In genomic region chrX:71618303-71618721, GRCh38 we compare ENCODE assay signal across 8 cellular contexts. TPM values are rescaled to one million over a fixed set of nuclear protein-coding genes. Genes with fewer than 3 reads are reported as not detected.
DNase-seq lines count a peak whose midpoint lies in the region; ATAC-seq, FAIRE-seq and TF ChIP-seq lines count a peak whose summit lies in the region.

CXCR3 (minus strand) TSS chrX:71618511; CDS start chrX:71618449, 62 bp downstream.

- RAD21 ChIA-PET in GM12878 (lab: Charles Lee; ENCODE audit: unreplicated experiment), result interaction anchor here (0.6 to 3.8 kb wide), 10 partner anchors 15 to 84 kb away, joined by 3 to 24 read pairs (median 9); no protein-coding TSS in a partner anchor

- intact Hi-C loops in GM12878 (cut with micrococcal nuclease; ENCODE audit: unreplicated experiment), result loop anchor here (1.0 to 5.0 kb wide), 3 partner anchors 15 to 76 kb away; no protein-coding TSS in a partner anchor

- POLR2A ChIA-PET in GM12878 (lab: Charles Lee), result interaction anchor here (0.6 to 2.4 kb wide), 8 partner anchors 11 to 133 kb away, joined by 3 to 10 read pairs (median 5); no protein-coding TSS in a partner anchor

- H3K4me1 ChIP-seq in GM12878 (ENCODE audit: control insufficient read depth, insufficient read depth, low read length), result peaks cover 39% of the 10 kb centered on the region

- peak; percentile 75 for FAIRE-seq in GM12878 (lab: Jason Lieb, UNC)

- no peak for TF ChIP-seq CTCF in GM12878 (IDR thresholded peaks at IDR 0.05 in 2 of 3, conservative IDR thresholded peaks at IDR 0.05 in 1 of 3; ENCODE audit: control insufficient read depth in 2 of 3, extremely low read depth in 1 of 3, insufficient read depth in 1 of 3, low read depth in 3 of 3, low read length in 3 of 3)

- ATAC-seq in GM19025 (IDR thresholded peaks at IDR 0.05; ENCODE audit: low read depth, unreplicated experiment), result peak; percentile 52
- peak; percentile 51 for ATAC-seq in HG03139 (IDR thresholded peaks at IDR 0.05; ENCODE audit: unreplicated experiment)
- ATAC-seq in GM12878, result peak; percentile 63

- CTCF ChIA-PET in GM12878 (lab: Yijun Ruan, JAX), result interaction anchor here (0.7 to 3.4 kb wide), 8 partner anchors 8 to 106 kb away, joined by 3 to 24 read pairs (median 4); no protein-coding TSS in a partner anchor

- no peaks in the 10 kb centered on the region; the same call in 1 of the 3 replicates for H3K9me3 ChIP-seq in GM12878 (replicated peaks; ENCODE audit: control insufficient read depth, insufficient read depth, low read length)

- H3K36me3 ChIP-seq in GM12878 (ENCODE audit: control insufficient read depth in 2 of 2, insufficient read depth in 2 of 2, low read length in 1 of 2), result peaks cover 0 to 3% of the 10 kb centered on the region in 2 experiments; a peak in 2 of 4 replicates

- peak; percentile 82 for DNase-seq in UCSD-AML1 (lab: John Stamatoyannopoulos, UW; ENCODE audit: unreplicated experiment)
- DNase-seq in GM12878 (ENCODE audit: low read depth, low spot score), result peak; percentile 83
- DNase-seq in stimulated activated CD8-positive, alpha-beta memory T cell treated with anti-CD3 and anti-CD28 coated beads, Interleukin-12 subunit alpha, Interleukin-12 subunit beta, amount 100 ng/mL, for 4 hours (ENCODE audit: low read depth), result peak; percentile 52
- DNase-seq in NCI-H446 treated with DMSO at 0.1 percent for 48 hours (lab: John Stamatoyannopoulos, UW), result no peak
- DNase-seq in EL, result no peak
- DNase-seq in germinal center (ENCODE audit: low spot score), result no peak

- no TSS peak for BruUV-seq in GM12878 (replicated peaks; lab: Mats Ljungman, UMichigan)

- in situ Hi-C loops in GM12878 (cut with MboI), result loop anchor here (5.0 kb wide), 1 partner anchor 34 kb away; no protein-coding TSS in a partner anchor

- H3K4me2 ChIP-seq in GM12878 (ENCODE audit: control insufficient read depth, insufficient read depth), result peak within 1 kb of the TSS; percentile 80

- peak within 1 kb of the TSS; percentile 69 for H3K4me3 ChIP-seq in GM12878

- H2AFZ ChIP-seq in GM12878 (ENCODE audit: control insufficient read depth, low read depth, low read length), result no peak within 1 kb of the TSS

- H3K27ac ChIP-seq in GM12878 (ENCODE audit: control insufficient read depth, insufficient read depth), result peak within 1 kb of the TSS; percentile 90

- no peaks in the 10 kb centered on the region for H4K20me1 ChIP-seq in GM12878 (ENCODE audit: control insufficient read depth, insufficient read depth)

- no peak for TF ChIP-seq RAD21 in GM12878 (IDR thresholded peaks at IDR 0.05; ENCODE audit: insufficient read depth, low read depth, low read length)

- no peaks in the 10 kb centered on the region for H3K27me3 ChIP-seq in GM12878 (replicated peaks in 1 of 2; ENCODE audit: control insufficient read depth in 2 of 2, insufficient read depth in 2 of 2, low read length in 1 of 2)

- SMC1A ChIA-PET in GM12878 (lab: Charles Lee; ENCODE audit: uncharacterized antibody, unreplicated experiment), result interaction anchor here (1.0 to 9.3 kb wide), 11 partner anchors 11 to 103 kb away, joined by 3 to 119 read pairs (median 4); partner anchors contain the start of gene OGT

- 18% methylated on average over 4 of the region's 4 CpGs for WGBS in GM12878 (ENCODE audit: insufficient coverage, insufficient replicate concordance, low lambda C conversion rate, missing lambda C conversion rate)

- H3K79me2 ChIP-seq in GM12878 (ENCODE audit: control insufficient read depth, insufficient read depth, low read length), result peaks cover 22% of the 10 kb centered on the region

- TF ChIP-seq POLR2A in GM12878 (IDR thresholded peaks at IDR 0.05; ENCODE audit: low read depth, low read length), result peak; percentile 77

- peak; percentile 78 to 89; a peak in 3 of 4 replicates for TF ChIP-seq EP300 in GM12878 (IDR thresholded peaks at IDR 0.05; ENCODE audit: borderline replicate concordance in 1 of 2, control insufficient read depth in 1 of 2, low read depth in 2 of 2, low read length in 2 of 2)

- peak within 1 kb of the TSS; percentile 72 for H3K9ac ChIP-seq in GM12878 (ENCODE audit: control insufficient read depth, insufficient read depth, low read length)

TF ChIP-seq in GM12878, 131 proteins besides CTCF, POLR2A, EP300 and RAD21 (continues in another document):
- TF ChIP-seq USF1 (IDR thresholded peaks at IDR 0.05; ENCODE audit: borderline replicate concordance, extremely low read length, insufficient read depth, low read depth, low read length) (no peak), REST (IDR thresholded peaks at IDR 0.05; ENCODE audit: low read depth, low read length) (no peak), SMARCA5 (IDR thresholded peaks at IDR 0.05) (no peak; the same call in 1 of the 2 replicates), NR2C1 (IDR thresholded peaks at IDR 0.05) (no peak), GABPA (IDR thresholded peaks at IDR 0.05; ENCODE audit: low read depth) (no peak), E2F4 (IDR thresholded peaks at IDR 0.05; ENCODE audit: low read depth, low read length) (no peak), MLLT1 (IDR thresholded peaks at IDR 0.05) (peak; percentile 90), MXI1 (IDR thresholded peaks at IDR 0.05; ENCODE audit: low read depth, low read length) (no peak), TARDBP (IDR thresholded peaks at IDR 0.05; ENCODE audit: borderline replicate concordance) (no peak)

RNA-seq across cellular contexts. Expression of gene CXCR3, which starts in this region (rescaled TPM):
- 7.8 and 8.0 TPM in 2 replicates for total RNA-seq in GM12878 (2013; cell fraction: nucleolus; rRNA removed)
- total RNA-seq in GM12878 (2014; rRNA removed) (18.0 and 24.9 TPM in 2 replicates), GM12878 (2014; rRNA removed; fragmentation: Illumina TruSeq; extraction: Trizol) (4.5 and 6.8 TPM in 2 replicates), GM12878 (2021) (45.4 and 48.2 TPM in 2 replicates)
- polyA plus RNA-seq in GM12878 (2011; ENCODE audit: low read depth), result 20.9 TPM
- polyA plus RNA-seq in GM12878 (2011; rRNA removed) (0.37 and 3.0 TPM in 2 replicates), GM12878 (2014; fragmentation: Illumina TruSeq; extraction: Trizol) (1.7 and 11.7 TPM in 2 replicates), GM12878 (2014; fragmentation: Nextera tagmentation; extraction: Ambion mirVana) (1 to 10 TPM; 1.4 to 6.7 TPM), GM12878 (2014; rRNA removed) (19.7 and 27.7 TPM in 2 replicates), GM12878 (2016; fragmentation: Nextera tagmentation; extraction: Ambion mirVana) (10 to 100 TPM; 47.6 to 48.0 TPM)
- 5.1 and 8.0 TPM in 2 replicates for polyA plus RNA-seq in GM12878 (2011; cell fraction: cytosol; rRNA removed)
- 12.0 and 20.8 TPM in 2 replicates for polyA plus RNA-seq in GM12878 (2011; cell fraction: nucleus; rRNA removed)
- polyA plus RNA-seq in GM12878 (2012), result 24.8 and 41.5 TPM in 2 replicates
- 3.9 and 8.1 TPM in 2 replicates for polyA minus RNA-seq in GM12878 (2011; rRNA and poly(A)+ RNA removed)
- polyA minus RNA-seq in GM12878 (2011; cell fraction: cytosol; rRNA and poly(A)+ RNA removed), result 7.7 and 10.4 TPM in 2 replicates
- 12.7 and 27.5 TPM in 2 replicates for polyA minus RNA-seq in GM12878 (2011; cell fraction: nucleus; rRNA and poly(A)+ RNA removed)

Comparison
In these comparisons a context has a peak if more than half of its experiments do, and no peak if none do; other contexts are left out.
1. DNase-seq: peak in UCSD-AML1 (single experiment), GM12878 (single experiment) and stimulated activated CD8-positive, alpha-beta memory T cell treated with anti-CD3 and anti-CD28 coated beads, Interleukin-12 subunit alpha, Interleukin-12 subunit beta, amount 100 ng/mL, for 4 hours (single experiment); none in NCI-H446 treated with DMSO at 0.1 percent for 48 hours (single experiment), EL (single experiment) and germinal center (single experiment).
2. Peak in every context shown above with its lines, with median percentiles within 50 percentile points of each other: ATAC-seq.